In the genomic region with DNA sequence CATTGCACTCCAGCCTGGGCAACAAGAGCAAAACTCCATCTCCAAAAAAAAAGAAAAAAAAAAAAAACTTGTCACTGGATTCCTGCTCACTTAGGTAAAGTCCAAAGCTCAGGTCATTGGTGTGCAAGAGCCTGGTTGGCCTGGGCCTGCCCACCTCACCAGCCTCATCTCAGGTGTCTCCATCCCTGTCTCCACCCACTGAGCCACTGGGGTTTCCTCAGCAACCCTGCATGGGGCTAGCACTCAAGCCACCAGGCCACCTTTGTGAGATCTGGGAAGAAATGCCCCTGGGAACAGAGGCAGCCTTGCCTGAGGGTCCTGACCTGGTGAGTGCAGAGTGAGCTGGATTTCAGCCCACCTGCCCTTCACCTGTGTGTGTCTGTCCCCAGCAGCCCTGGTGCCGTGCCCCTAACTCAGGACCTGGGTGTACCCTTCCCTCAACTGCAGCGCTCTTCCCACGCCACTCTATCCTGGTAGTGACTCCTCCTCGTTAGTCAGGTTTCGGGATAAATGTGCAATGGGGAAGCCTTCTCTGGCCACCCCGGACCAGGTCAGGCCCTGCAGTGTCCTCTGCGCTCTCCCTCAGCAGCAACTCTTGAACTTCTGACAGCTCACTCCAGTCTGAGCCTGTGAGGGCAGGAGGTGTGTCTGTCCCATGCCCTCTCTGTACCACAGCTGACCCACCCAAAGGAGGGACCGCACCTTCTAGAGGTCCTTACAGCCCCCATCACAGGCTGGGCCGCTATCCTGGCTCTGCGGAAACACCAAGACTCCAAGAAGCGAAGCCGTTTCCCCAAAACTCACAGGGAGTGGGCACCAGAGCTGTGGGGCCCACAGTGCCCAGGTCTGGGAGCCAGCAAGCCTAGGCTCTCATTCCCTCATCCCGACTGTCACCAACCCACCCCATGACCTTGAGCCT, we compare ENCODE assay signal across 1 cellular context.
TF ChIP-seq lines count a peak whose summit lies in the region.

No MANE protein-coding gene starts in this region.

TF ChIP-seq in HepG2, 621 proteins besides CTCF, POLR2A, EP300 and RAD21 (continued from another document):
- TF ChIP-seq NRL (CRISPR knock-in tag; IDR thresholded peaks at IDR 0.05; ENCODE audit: borderline replicate concordance) (0 out of 2 replicates have a peak, but pooled peaks have one; percentile 39), SOX6 (IDR thresholded peaks at IDR 0.05) (no peak), SOX6 (CRISPR knock-in tag; IDR thresholded peaks at IDR 0.05) (0 out of 2 replicates have a peak, but pooled peaks have one; percentile 4), FLYWCH1 (CRISPR knock-in tag; IDR thresholded peaks at IDR 0.05) (no peak), TP53 (CRISPR knock-in tag; conservative IDR thresholded peaks at IDR 0.05) (no peak), REL (CRISPR knock-in tag; conservative IDR thresholded peaks at IDR 0.05) (no peak), ZKSCAN5 (CRISPR knock-in tag; IDR thresholded peaks at IDR 0.05) (no peak), ZNF143 (CRISPR knock-in tag; IDR thresholded peaks at IDR 0.05) (no peak), JUND (CRISPR knock-in tag; IDR thresholded peaks at IDR 0.05) (0 out of 2 replicates have a peak, but pooled peaks have one; percentile 34), ZKSCAN1 (IDR thresholded peaks at IDR 0.05; ENCODE audit: low read length) (no peak), ZNF431 (CRISPR knock-in tag; IDR thresholded peaks at IDR 0.05; ENCODE audit: borderline replicate concordance, low read depth) (peak; percentile 96; the same call in 1 of the 2 replicates), MED1 (CRISPR knock-in tag; IDR thresholded peaks at IDR 0.05) (peak; percentile 52), HDAC1 (CRISPR knock-in tag; IDR thresholded peaks at IDR 0.05) (no peak), ELF3 (CRISPR knock-in tag; IDR thresholded peaks at IDR 0.05) (no peak), FOXA3 (CRISPR knock-in tag; IDR thresholded peaks at IDR 0.05) (no peak), NFYC (CRISPR knock-in tag; IDR thresholded peaks at IDR 0.05) (peak; percentile 32; the same call in 1 of the 2 replicates)
- TF ChIP-seq, protein P1, sequence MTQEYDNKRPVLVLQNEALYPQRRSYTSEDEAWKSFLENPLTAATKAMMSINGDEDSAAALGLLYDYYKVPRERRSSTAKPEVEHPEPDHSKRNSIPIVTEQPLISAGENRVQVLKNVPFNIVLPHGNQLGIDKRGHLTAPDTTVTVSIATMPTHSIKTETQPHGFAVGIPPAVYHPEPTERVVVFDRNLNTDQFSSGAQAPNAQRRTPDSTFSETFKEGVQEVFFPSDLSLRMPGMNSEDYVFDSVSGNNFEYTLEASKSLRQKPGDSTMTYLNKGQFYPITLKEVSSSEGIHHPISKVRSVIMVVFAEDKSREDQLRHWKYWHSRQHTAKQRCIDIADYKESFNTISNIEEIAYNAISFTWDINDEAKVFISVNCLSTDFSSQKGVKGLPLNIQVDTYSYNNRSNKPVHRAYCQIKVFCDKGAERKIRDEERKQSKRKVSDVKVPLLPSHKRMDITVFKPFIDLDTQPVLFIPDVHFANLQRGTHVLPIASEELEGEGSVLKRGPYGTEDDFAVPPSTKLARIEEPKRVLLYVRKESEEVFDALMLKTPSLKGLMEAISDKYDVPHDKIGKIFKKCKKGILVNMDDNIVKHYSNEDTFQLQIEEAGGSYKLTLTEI (CRISPR knock-in tag; conservative IDR thresholded peaks at IDR 0.05): no peak
- TF ChIP-seq, protein P2, sequence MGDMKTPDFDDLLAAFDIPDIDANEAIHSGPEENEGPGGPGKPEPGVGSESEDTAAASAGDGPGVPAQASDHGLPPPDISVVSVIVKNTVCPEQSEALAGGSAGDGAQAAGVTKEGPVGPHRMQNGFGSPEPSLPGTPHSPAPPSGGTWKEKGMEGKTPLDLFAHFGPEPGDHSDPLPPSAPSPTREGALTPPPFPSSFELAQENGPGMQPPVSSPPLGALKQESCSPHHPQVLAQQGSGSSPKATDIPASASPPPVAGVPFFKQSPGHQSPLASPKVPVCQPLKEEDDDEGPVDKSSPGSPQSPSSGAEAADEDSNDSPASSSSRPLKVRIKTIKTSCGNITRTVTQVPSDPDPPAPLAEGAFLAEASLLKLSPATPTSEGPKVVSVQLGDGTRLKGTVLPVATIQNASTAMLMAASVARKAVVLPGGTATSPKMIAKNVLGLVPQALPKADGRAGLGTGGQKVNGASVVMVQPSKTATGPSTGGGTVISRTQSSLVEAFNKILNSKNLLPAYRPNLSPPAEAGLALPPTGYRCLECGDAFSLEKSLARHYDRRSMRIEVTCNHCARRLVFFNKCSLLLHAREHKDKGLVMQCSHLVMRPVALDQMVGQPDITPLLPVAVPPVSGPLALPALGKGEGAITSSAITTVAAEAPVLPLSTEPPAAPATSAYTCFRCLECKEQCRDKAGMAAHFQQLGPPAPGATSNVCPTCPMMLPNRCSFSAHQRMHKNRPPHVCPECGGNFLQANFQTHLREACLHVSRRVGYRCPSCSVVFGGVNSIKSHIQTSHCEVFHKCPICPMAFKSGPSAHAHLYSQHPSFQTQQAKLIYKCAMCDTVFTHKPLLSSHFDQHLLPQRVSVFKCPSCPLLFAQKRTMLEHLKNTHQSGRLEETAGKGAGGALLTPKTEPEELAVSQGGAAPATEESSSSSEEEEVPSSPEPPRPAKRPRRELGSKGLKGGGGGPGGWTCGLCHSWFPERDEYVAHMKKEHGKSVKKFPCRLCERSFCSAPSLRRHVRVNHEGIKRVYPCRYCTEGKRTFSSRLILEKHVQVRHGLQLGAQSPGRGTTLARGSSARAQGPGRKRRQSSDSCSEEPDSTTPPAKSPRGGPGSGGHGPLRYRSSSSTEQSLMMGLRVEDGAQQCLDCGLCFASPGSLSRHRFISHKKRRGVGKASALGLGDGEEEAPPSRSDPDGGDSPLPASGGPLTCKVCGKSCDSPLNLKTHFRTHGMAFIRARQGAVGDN (CRISPR knock-in tag; IDR thresholded peaks at IDR 0.05): peak; percentile 68
- TF ChIP-seq, protein P3, sequence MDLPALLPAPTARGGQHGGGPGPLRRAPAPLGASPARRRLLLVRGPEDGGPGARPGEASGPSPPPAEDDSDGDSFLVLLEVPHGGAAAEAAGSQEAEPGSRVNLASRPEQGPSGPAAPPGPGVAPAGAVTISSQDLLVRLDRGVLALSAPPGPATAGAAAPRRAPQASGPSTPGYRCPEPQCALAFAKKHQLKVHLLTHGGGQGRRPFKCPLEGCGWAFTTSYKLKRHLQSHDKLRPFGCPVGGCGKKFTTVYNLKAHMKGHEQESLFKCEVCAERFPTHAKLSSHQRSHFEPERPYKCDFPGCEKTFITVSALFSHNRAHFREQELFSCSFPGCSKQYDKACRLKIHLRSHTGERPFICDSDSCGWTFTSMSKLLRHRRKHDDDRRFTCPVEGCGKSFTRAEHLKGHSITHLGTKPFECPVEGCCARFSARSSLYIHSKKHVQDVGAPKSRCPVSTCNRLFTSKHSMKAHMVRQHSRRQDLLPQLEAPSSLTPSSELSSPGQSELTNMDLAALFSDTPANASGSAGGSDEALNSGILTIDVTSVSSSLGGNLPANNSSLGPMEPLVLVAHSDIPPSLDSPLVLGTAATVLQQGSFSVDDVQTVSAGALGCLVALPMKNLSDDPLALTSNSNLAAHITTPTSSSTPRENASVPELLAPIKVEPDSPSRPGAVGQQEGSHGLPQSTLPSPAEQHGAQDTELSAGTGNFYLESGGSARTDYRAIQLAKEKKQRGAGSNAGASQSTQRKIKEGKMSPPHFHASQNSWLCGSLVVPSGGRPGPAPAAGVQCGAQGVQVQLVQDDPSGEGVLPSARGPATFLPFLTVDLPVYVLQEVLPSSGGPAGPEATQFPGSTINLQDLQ (CRISPR knock-in tag; IDR thresholded peaks at IDR 0.05): peak; percentile 99
